In the genomic region with DNA sequence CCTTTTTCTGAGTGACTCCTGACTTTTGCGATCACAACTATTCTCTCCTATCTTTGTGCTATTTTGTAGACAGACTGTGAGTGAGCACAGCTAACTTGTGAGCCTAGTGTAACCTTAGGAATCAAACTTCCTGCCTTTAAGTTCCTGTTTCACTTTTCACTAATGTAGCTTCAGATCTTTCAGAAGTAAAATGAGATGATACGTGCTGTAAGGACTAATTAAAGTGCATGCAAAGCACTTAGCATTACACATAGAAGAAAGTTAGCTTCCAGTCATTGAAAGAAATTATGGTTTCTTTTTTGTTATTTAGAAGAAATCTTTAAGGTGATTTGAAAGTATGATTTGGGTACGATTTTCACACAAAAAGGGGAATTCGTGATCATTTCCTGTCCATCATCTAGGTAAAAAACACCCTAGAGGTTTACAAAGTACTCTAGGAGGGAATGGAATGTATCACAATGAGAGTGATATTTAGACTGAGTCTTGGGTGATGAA, we compare ENCODE assay signal across 8 cellular contexts.
DNase-seq lines count a peak whose midpoint lies in the region; ATAC-seq and TF ChIP-seq lines count a peak whose summit lies in the region.

No MANE protein-coding gene starts in this region.

- no peak for TF ChIP-seq CTCF in PC-3 (conservative IDR thresholded peaks at IDR 0.05; ENCODE audit: low read depth, low read length)

- H3K4me1 Mint-ChIP-seq in natural killer cell treated with Interleukin-12 subunit alpha and Interleukin-12 subunit beta and Interleukin-15 and Interleukin-18, amount 100 ng/mL, for 72 hours (ENCODE audit: low read depth in 2 of 2), result peaks cover 39 to 40% of the 10 kb centered on the region in 2 donors

- no peak overlapping the region for H3K27ac ChIP-seq in PC-3 (ENCODE audit: low read length)

- H2AFZ ChIP-seq in PC-3 (ENCODE audit: low read length), result peak overlapping the region; percentile 17; the same call in 1 of the 2 replicates

- no peak overlapping the region for H3K4me2 ChIP-seq in PC-3 (ENCODE audit: low read length)

- no peaks in the 10 kb centered on the region for H3K27me3 Mint-ChIP-seq in natural killer cell treated with Interleukin-12 subunit alpha and Interleukin-12 subunit beta and Interleukin-15 and Interleukin-18, amount 100 ng/mL, for 72 hours

- H4K20me1 ChIP-seq in PC-3 (ENCODE audit: low read length), result no peaks in the 10 kb centered on the region

- H3K27me3 ChIP-seq in PC-3 (ENCODE audit: low read length), result no peaks in the 10 kb centered on the region

- peaks cover 10% of the 10 kb centered on the region for H3K36me3 Mint-ChIP-seq in natural killer cell treated with Interleukin-12 subunit alpha and Interleukin-12 subunit beta and Interleukin-15 and Interleukin-18, amount 100 ng/mL, for 72 hours

- H3K27ac Mint-ChIP-seq in natural killer cell treated with Interleukin-12 subunit alpha and Interleukin-12 subunit beta and Interleukin-15 and Interleukin-18, amount 100 ng/mL, for 72 hours, result peak overlapping the region; percentile 89 to 97

- POLR2A ChIA-PET in PC-3 (lab: Charles Lee; ENCODE audit: unreplicated experiment), result no interaction called here

- ATAC-seq in activated CD4-positive, CD25-positive, alpha-beta regulatory T cell treated with anti-CD3 and anti-CD28 coated beads, Interleukin-2, amount 50 U/mL, for 24 hours, result peak; percentile 83 to 86
- ATAC-seq in HG02870 (IDR thresholded peaks at IDR 0.05; ENCODE audit: unreplicated experiment) (peak; percentile 71), PC-3 (no peak)
- peak; percentile 80 to 83 for ATAC-seq in natural killer cell treated with Interleukin-12 subunit alpha and Interleukin-12 subunit beta and Interleukin-15 and Interleukin-18, amount 100 ng/mL, for 72 hours

- H3K4me3 Mint-ChIP-seq in natural killer cell treated with Interleukin-12 subunit alpha and Interleukin-12 subunit beta and Interleukin-15 and Interleukin-18, amount 100 ng/mL, for 72 hours, result peak overlapping the region; percentile 76

- no TSS peak for BruUV-seq in PC-3 (replicated peaks; lab: Mats Ljungman, UMichigan)

- no peak overlapping the region for H3K9ac ChIP-seq in PC-3 (ENCODE audit: low read length)

- CTCF ChIA-PET in PC-3 (lab: Charles Lee), result interaction anchor here (0.6 kb wide), 1 partner anchor 140 kb away, joined by 3 read pairs; no protein-coding TSS in a partner anchor

- peaks cover 29% of the 10 kb centered on the region for H3K4me1 ChIP-seq in PC-3 (ENCODE audit: insufficient read depth, low read length)

- no peaks in the 10 kb centered on the region for H3K9me2 ChIP-seq in PC-3 (replicated peaks; ENCODE audit: low read length)

- H3K79me2 ChIP-seq in PC-3 (ENCODE audit: low read length), result no peaks in the 10 kb centered on the region

- H3F3A ChIP-seq in PC-3 (ENCODE audit: low read length, unreplicated experiment), result no peaks in the 10 kb centered on the region

- H3K9me3 Mint-ChIP-seq in natural killer cell treated with Interleukin-12 subunit alpha and Interleukin-12 subunit beta and Interleukin-15 and Interleukin-18, amount 100 ng/mL, for 72 hours, result peaks cover 5% of the 10 kb centered on the region

- H3K36me3 ChIP-seq in PC-3 (ENCODE audit: low read depth, low read length), result no peaks in the 10 kb centered on the region

- no peak overlapping the region for H3K4me3 ChIP-seq in PC-3 (ENCODE audit: low read length)

- intact Hi-C loops in PC-3 (cut with micrococcal nuclease), result no loop called here

- no peak for DNase-seq in activated CD4-positive, CD25-positive, alpha-beta regulatory T cell (lab: John Stamatoyannopoulos, UW)
- DNase-seq in PC-3 (no peak), NCI-H2029 treated with DMSO at 0.1 percent for 48 hours (lab: John Stamatoyannopoulos, UW) (no peak), SHP77 (lab: John Stamatoyannopoulos, UW) (no peak), T-helper 9 cell (no peak)
- DNase-seq in natural killer cell treated with Interleukin-12 subunit alpha and Interleukin-12 subunit beta and Interleukin-15 and Interleukin-18, amount 100 ng/mL, for 72 hours (ENCODE audit: low spot score), result no peak

- H3K9me3 ChIP-seq in PC-3 (ENCODE audit: low read length), result no peaks in the 10 kb centered on the region
